7 cellular contexts compared by ENCODE assay signal in genomic region chr1:1306661-1307260, GRCh38. TPM values are rescaled to one million over a fixed set of nuclear protein-coding genes. Genes with fewer than 3 reads are reported as not detected.
DNase-seq lines count a peak whose midpoint lies in the region; ATAC-seq and TF ChIP-seq lines count a peak whose summit lies in the region.

No MANE protein-coding gene starts in this region.

- H3K9me3 Mint-ChIP-seq in HFFc6: no peaks in the 10 kb centered on the region
- H3K9me3 Mint-ChIP-seq in activated B cell treated with CpG ODN at 0.5 μM for 24 hours: no peaks in the 10 kb centered on the region
- no peaks in the 10 kb centered on the region for H3K9me3 Mint-ChIP-seq in stimulated activated memory B cell treated with anti-CD40 and anti-IgM and Interleukin-4, amounts not matched to agents 10 μg/mL and 1 μg/mL and 100 μg/mL, for 72 hours

- H3K27me3 Mint-ChIP-seq in HFFc6 (ENCODE audit: insufficient read depth) (peaks cover 1% of the 10 kb centered on the region), activated B cell treated with CpG ODN at 0.5 μM for 24 hours (no peaks in the 10 kb centered on the region)
- no peaks in the 10 kb centered on the region for H3K27me3 Mint-ChIP-seq in stimulated activated memory B cell treated with anti-CD40 and anti-IgM and Interleukin-4, amounts not matched to agents 10 μg/mL and 1 μg/mL and 100 μg/mL, for 72 hours

- ATAC-seq in activated B cell treated with CpG ODN at 0.5 μM for 24 hours (ENCODE audit: low read depth): no peak
- no peak for ATAC-seq in stimulated activated memory B cell treated with anti-CD40 and anti-IgM and Interleukin-4, amounts not matched to agents 10 μg/mL and 1 μg/mL and 100 μg/mL, for 72 hours

- no peak overlapping the region for H3K27ac ChIP-seq in iPS DF 6.9 (ENCODE audit: low read length)

- H3K36me3 ChIP-seq in iPS DF 6.9 (ENCODE audit: control insufficient read depth, insufficient read depth, low read length): peaks cover 8% of the 10 kb centered on the region

- TF ChIP-seq CTCF in HFFc6 (IDR thresholded peaks at IDR 0.05): no peak
- no peak for TF ChIP-seq CTCF in activated B cell treated with CpG ODN at 0.5 μM for 24 hours (IDR thresholded peaks at IDR 0.05)

- H3K27me3 ChIP-seq in iPS DF 6.9 (ENCODE audit: control insufficient read depth, insufficient read depth, low read length): no peaks in the 10 kb centered on the region

- no peaks in the 10 kb centered on the region for H3K9me3 ChIP-seq in iPS DF 6.9 (ENCODE audit: control insufficient read depth, insufficient read depth, low read length)

- H3K4me1 Mint-ChIP-seq in HFFc6 (ENCODE audit: low read depth): peaks cover 26% of the 10 kb centered on the region
- H3K4me1 Mint-ChIP-seq in activated B cell treated with CpG ODN at 0.5 μM for 24 hours: peaks cover 38% of the 10 kb centered on the region
- H3K4me1 Mint-ChIP-seq in stimulated activated memory B cell treated with anti-CD40 and anti-IgM and Interleukin-4, amounts not matched to agents 10 μg/mL and 1 μg/mL and 100 μg/mL, for 72 hours: peaks cover 36% of the 10 kb centered on the region

- H3K4me3 Mint-ChIP-seq in HFFc6 (peak overlapping the region; percentile 94), activated B cell treated with CpG ODN at 0.5 μM for 24 hours (peak overlapping the region; percentile 79)
- H3K4me3 Mint-ChIP-seq in stimulated activated memory B cell treated with anti-CD40 and anti-IgM and Interleukin-4, amounts not matched to agents 10 μg/mL and 1 μg/mL and 100 μg/mL, for 72 hours: peak overlapping the region; percentile 80

- intact Hi-C loops in activated B cell treated with CpG ODN at 0.5 μM for 24 hours (cut with micrococcal nuclease): loop anchor here (5.0 to 10.0 kb wide), 4 partner anchors 34 to 588 kb away; partner anchors contain the start of genes GNB1 and UBE2J2

- no CpG with 5 or more reads among the region's 27 CpGs for WGBS in iPS DF 6.9 (ENCODE audit: insufficient coverage, insufficient read length)

- H3K27ac Mint-ChIP-seq in HFFc6 (peak overlapping the region; percentile 87), activated B cell treated with CpG ODN at 0.5 μM for 24 hours (peak overlapping the region; percentile 86)
- peak overlapping the region; percentile 83 for H3K27ac Mint-ChIP-seq in stimulated activated memory B cell treated with anti-CD40 and anti-IgM and Interleukin-4, amounts not matched to agents 10 μg/mL and 1 μg/mL and 100 μg/mL, for 72 hours

- no peaks in the 10 kb centered on the region for H3K36me3 Mint-ChIP-seq in HFFc6 (ENCODE audit: low read depth)
- H3K36me3 Mint-ChIP-seq in activated B cell treated with CpG ODN at 0.5 μM for 24 hours (ENCODE audit: low read depth): peaks cover 6% of the 10 kb centered on the region
- no peaks in the 10 kb centered on the region for H3K36me3 Mint-ChIP-seq in stimulated activated memory B cell treated with anti-CD40 and anti-IgM and Interleukin-4, amounts not matched to agents 10 μg/mL and 1 μg/mL and 100 μg/mL, for 72 hours

- CTCF ChIA-PET in activated B cell treated with CpG ODN at 0.5 μM for 24 hours (lab: Charles Lee): no interaction called here

- peaks cover 18% of the 10 kb centered on the region for H3K4me1 ChIP-seq in iPS DF 6.9 (ENCODE audit: control insufficient read depth, insufficient read depth, low read length)

- DNase-seq in HFFc6 (no peak), activated B cell treated with CpG ODN at 0.5 μM for 24 hours (no peak), iPS DF 6.9 (ENCODE audit: low read depth, low spot score) (no peak), cerebellar nuclear complex (lab: John Stamatoyannopoulos, UW) (no peak)
- DNase-seq in stimulated activated CD4-positive, alpha-beta T cell treated with anti-CD3 and anti-CD28 coated beads, Interleukin-1b, Interleukin-23, amount 100 ng/mL, for 48 hours: no peak
- no peak for DNase-seq in activated CD4-positive, CD25-positive, alpha-beta regulatory T cell (lab: John Stamatoyannopoulos, UW)

- POLR2A ChIA-PET in activated B cell treated with CpG ODN at 0.5 μM for 24 hours (lab: Charles Lee): interaction anchor here (0.9 kb wide), 1 partner anchor 69 kb away, joined by 3 read pairs; the partner anchor contains the start of gene AURKAIP1

- peak overlapping the region; percentile 67; the same call in 1 of the 2 replicates for H3K4me3 ChIP-seq in iPS DF 6.9 (ENCODE audit: low read length)

RNA-seq across cellular contexts. Expression of gene ACAP3, which starts 1.0 kb away (rescaled TPM):
- 10 to 100 TPM; 39.4 to 50.8 (median 42.6) TPM for total RNA-seq in HFFc6 (2021; fragmentation: NEBNext Ultra II Directional; extraction: Animal tissue kit (Norgen Biotek cat#: 25700))
- total RNA-seq in activated B cell treated with CpG ODN at 0.5 μM for 24 hours: 16.2 and 26.1 TPM in 2 replicates

RNA-seq across cellular contexts. Expression of gene PUSL1, which starts 1.6 kb away (rescaled TPM):
- total RNA-seq in HFFc6 (2021; fragmentation: NEBNext Ultra II Directional; extraction: Animal tissue kit (Norgen Biotek cat#: 25700)): 10 to 100 TPM; 23.5 to 28.7 (median 25.6) TPM
- 11.9 and 12.6 TPM in 2 replicates for total RNA-seq in activated B cell treated with CpG ODN at 0.5 μM for 24 hours

RNA-seq across cellular contexts. Expression of gene INTS11, which starts 17.7 kb away (rescaled TPM):
- 10 to 100 TPM; 65.6 to 78.3 (median 69.8) TPM for total RNA-seq in HFFc6 (2021; fragmentation: NEBNext Ultra II Directional; extraction: Animal tissue kit (Norgen Biotek cat#: 25700))
- total RNA-seq in activated B cell treated with CpG ODN at 0.5 μM for 24 hours: 131 and 151 TPM in 2 replicates

RNA-seq across cellular contexts. Expression of gene CPTP, which starts 17.8 kb away (rescaled TPM):
- 10 to 100 TPM; 24.6 to 31.5 (median 26.6) TPM for total RNA-seq in HFFc6 (2021; fragmentation: NEBNext Ultra II Directional; extraction: Animal tissue kit (Norgen Biotek cat#: 25700))
- total RNA-seq in activated B cell treated with CpG ODN at 0.5 μM for 24 hours: 13.8 and 15.3 TPM in 2 replicates

RNA-seq across cellular contexts. Expression of gene TAS1R3, which starts 24.3 kb away (rescaled TPM):
- total RNA-seq in HFFc6 (2021; fragmentation: NEBNext Ultra II Directional; extraction: Animal tissue kit (Norgen Biotek cat#: 25700)): under 1 TPM; 0.07 to 0.20 (median 0.13) TPM
- total RNA-seq in activated B cell treated with CpG ODN at 0.5 μM for 24 hours: 2.5 and 2.7 TPM in 2 replicates
